In the genomic region with DNA sequence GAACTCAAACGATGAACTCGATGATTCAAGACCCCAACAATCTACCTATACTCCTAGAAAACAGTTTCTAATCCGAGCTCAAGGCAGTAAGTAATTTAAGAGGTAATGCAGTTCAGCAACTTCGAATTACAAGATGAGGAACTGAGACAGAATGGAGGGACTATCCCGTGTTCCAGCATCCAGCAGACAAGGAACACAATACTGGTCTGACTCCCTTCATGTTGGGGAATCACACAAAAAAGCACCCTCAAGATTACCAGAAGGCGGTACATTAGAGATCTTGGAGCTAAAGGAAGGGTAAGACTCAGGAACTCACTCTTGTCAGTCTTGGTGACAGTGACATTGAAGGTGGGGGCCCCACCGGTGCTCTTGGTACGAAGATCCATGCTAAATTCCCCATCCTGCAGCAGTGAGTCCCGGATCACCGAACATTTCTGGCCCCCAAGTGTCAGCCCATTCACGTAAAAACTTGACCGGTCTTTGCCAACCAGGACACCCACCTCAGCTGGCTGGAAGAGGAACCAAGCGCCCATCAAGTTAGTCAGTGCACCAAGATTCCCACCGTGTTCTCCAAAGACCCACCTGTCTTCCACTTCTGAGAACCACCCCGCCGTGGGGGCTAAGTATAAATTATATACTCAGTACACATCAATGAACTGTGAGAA, we compare ENCODE assay signal across 8 cellular contexts. TPM values are rescaled to one million over a fixed set of nuclear protein-coding genes. Genes with fewer than 3 reads are reported as not detected.
A peak's percentile ranks its signal among the peaks of the same experiment; 100 is the strongest.
DNase-seq lines count a peak whose midpoint lies in the region; ATAC-seq, FAIRE-seq and TF ChIP-seq lines count a peak whose summit lies in the region.

No MANE protein-coding gene starts in this region.

- peaks cover 57% of the 10 kb centered on the region for H3K36me3 Mint-ChIP-seq in T-helper 1 cell treated with Interleukin-12 subunit alpha and Interleukin-12 subunit beta and Interleukin-4 antibody, amounts not matched to agents 30 μg/mL and 1 μg/mL, for 36 hours (ENCODE audit: low read depth)
- H3K36me3 Mint-ChIP-seq in activated T-helper 1 cell treated with anti-CD3 and anti-CD28 coated beads, Interleukin-12 subunit alpha, Interleukin-12 subunit beta, Interleukin-2, Interleukin-4 antibody, amounts not matched to agents 30 ng/mL and 10 ng/mL and 1 ng/mL, durations not matched to agents 14 hours and 24 hours and 36 hours (ENCODE audit: low read depth) = peaks cover 53% of the 10 kb centered on the region

- intact Hi-C loops in activated T-helper 1 cell treated with anti-CD3 and anti-CD28 coated beads, Interleukin-12 subunit alpha, Interleukin-12 subunit beta, Interleukin-2, Interleukin-4 antibody, amounts not matched to agents 30 ng/mL and 10 ng/mL and 1 ng/mL, durations not matched to agents 14 hours and 24 hours and 36 hours (cut with micrococcal nuclease) = loop anchor here (5.0 kb wide), 2 partner anchors 114 to 471 kb away; partner anchors contain the start of genes MINK1 and NUP88

- no peak for FAIRE-seq in D721Med (lab: Jason Lieb, UNC)

- H3K4me3 ChIP-seq in iPS-11a (ENCODE audit: low read depth, low read length) = peak overlapping the region; percentile 98

- no peak for TF ChIP-seq CTCF in D721Med (IDR thresholded peaks at IDR 0.05; ENCODE audit: insufficient read depth, missing control alignments)

- H3K27me3 Mint-ChIP-seq in T-helper 1 cell treated with Interleukin-12 subunit alpha and Interleukin-12 subunit beta and Interleukin-4 antibody, amounts not matched to agents 30 μg/mL and 1 μg/mL, for 36 hours (ENCODE audit: low read depth) = no peaks in the 10 kb centered on the region
- H3K27me3 Mint-ChIP-seq in activated T-helper 1 cell treated with anti-CD3 and anti-CD28 coated beads, Interleukin-12 subunit alpha, Interleukin-12 subunit beta, Interleukin-2, Interleukin-4 antibody, amounts not matched to agents 30 ng/mL and 10 ng/mL and 1 ng/mL, durations not matched to agents 14 hours and 24 hours and 36 hours (ENCODE audit: insufficient read depth) = peaks cover 2% of the 10 kb centered on the region
- no peaks in the 10 kb centered on the region for H3K27me3 Mint-ChIP-seq in stimulated activated naive CD8-positive, alpha-beta T cell treated with anti-CD3 and anti-CD28 coated beads, Interleukin-15, amount 100 ng/mL, for 72 hours

- no peaks in the 10 kb centered on the region for H3K9me3 Mint-ChIP-seq in T-helper 1 cell treated with Interleukin-12 subunit alpha and Interleukin-12 subunit beta and Interleukin-4 antibody, amounts not matched to agents 30 μg/mL and 1 μg/mL, for 36 hours
- H3K9me3 Mint-ChIP-seq in activated T-helper 1 cell treated with anti-CD3 and anti-CD28 coated beads, Interleukin-12 subunit alpha, Interleukin-12 subunit beta, Interleukin-2, Interleukin-4 antibody, amounts not matched to agents 30 ng/mL and 10 ng/mL and 1 ng/mL, durations not matched to agents 14 hours and 24 hours and 36 hours = no peaks in the 10 kb centered on the region
- no peaks in the 10 kb centered on the region for H3K9me3 Mint-ChIP-seq in stimulated activated naive CD8-positive, alpha-beta T cell treated with anti-CD3 and anti-CD28 coated beads, Interleukin-15, amount 100 ng/mL, for 72 hours

- H3K4me1 Mint-ChIP-seq in T-helper 1 cell treated with Interleukin-12 subunit alpha and Interleukin-12 subunit beta and Interleukin-4 antibody, amounts not matched to agents 30 μg/mL and 1 μg/mL, for 36 hours (ENCODE audit: low read depth) = peaks cover 45% of the 10 kb centered on the region
- peaks cover 70% of the 10 kb centered on the region for H3K4me1 Mint-ChIP-seq in activated T-helper 1 cell treated with anti-CD3 and anti-CD28 coated beads, Interleukin-12 subunit alpha, Interleukin-12 subunit beta, Interleukin-2, Interleukin-4 antibody, amounts not matched to agents 30 ng/mL and 10 ng/mL and 1 ng/mL, durations not matched to agents 14 hours and 24 hours and 36 hours (ENCODE audit: low read depth)
- peaks cover 60% of the 10 kb centered on the region for H3K4me1 Mint-ChIP-seq in stimulated activated naive CD8-positive, alpha-beta T cell treated with anti-CD3 and anti-CD28 coated beads, Interleukin-15, amount 100 ng/mL, for 72 hours

- no peak for ATAC-seq in stimulated activated naive CD8-positive, alpha-beta T cell treated with anti-CD3 and anti-CD28 coated beads, Interleukin-15, amount 100 ng/mL, for 72 hours

- DNase-seq in T-helper 1 cell (no peak), D721Med (ENCODE audit: insufficient read length, low spot score) (no peak), NCI-H345 (lab: John Stamatoyannopoulos, UW) (no peak), HT-29 (ENCODE audit: low spot score) (no peak)
- DNase-seq in activated T-helper 1 cell treated with anti-CD3 and anti-CD28 coated beads, Interleukin-12 subunit alpha, Interleukin-12 subunit beta, Interleukin-2, Interleukin-4 antibody, amounts not matched to agents 30 ng/mL and 10 ng/mL and 1 ng/mL, durations not matched to agents 14 hours and 24 hours and 36 hours (ENCODE audit: low spot score) = no peak
- no peak for DNase-seq in stimulated activated naive CD8-positive, alpha-beta T cell treated with anti-CD3 and anti-CD28 coated beads, Interleukin-15, amount 100 ng/mL, for 72 hours

- peak overlapping the region; percentile 85 for H3K27ac Mint-ChIP-seq in T-helper 1 cell treated with Interleukin-12 subunit alpha and Interleukin-12 subunit beta and Interleukin-4 antibody, amounts not matched to agents 30 μg/mL and 1 μg/mL, for 36 hours
- H3K27ac Mint-ChIP-seq in activated T-helper 1 cell treated with anti-CD3 and anti-CD28 coated beads, Interleukin-12 subunit alpha, Interleukin-12 subunit beta, Interleukin-2, Interleukin-4 antibody, amounts not matched to agents 30 ng/mL and 10 ng/mL and 1 ng/mL, durations not matched to agents 14 hours and 24 hours and 36 hours = peak overlapping the region; percentile 94
- peak overlapping the region; percentile 93 to 98 for H3K27ac Mint-ChIP-seq in stimulated activated naive CD8-positive, alpha-beta T cell treated with anti-CD3 and anti-CD28 coated beads, Interleukin-15, amount 100 ng/mL, for 72 hours

- peak overlapping the region; percentile 90 for H3K4me3 Mint-ChIP-seq in T-helper 1 cell treated with Interleukin-12 subunit alpha and Interleukin-12 subunit beta and Interleukin-4 antibody, amounts not matched to agents 30 μg/mL and 1 μg/mL, for 36 hours
- H3K4me3 Mint-ChIP-seq in activated T-helper 1 cell treated with anti-CD3 and anti-CD28 coated beads, Interleukin-12 subunit alpha, Interleukin-12 subunit beta, Interleukin-2, Interleukin-4 antibody, amounts not matched to agents 30 ng/mL and 10 ng/mL and 1 ng/mL, durations not matched to agents 14 hours and 24 hours and 36 hours = peak overlapping the region; percentile 100
- peak overlapping the region; percentile 93 to 94 for H3K4me3 Mint-ChIP-seq in stimulated activated naive CD8-positive, alpha-beta T cell treated with anti-CD3 and anti-CD28 coated beads, Interleukin-15, amount 100 ng/mL, for 72 hours

RNA-seq across cellular contexts. Expression of gene PFN1, which starts 1.9 kb away (rescaled TPM):
- total RNA-seq in activated T-helper 1 cell treated with anti-CD3 and anti-CD28 coated beads, Interleukin-12 subunit alpha, Interleukin-12 subunit beta, Interleukin-2, Interleukin-4 antibody, amounts not matched to agents 30 ng/mL and 10 ng/mL and 1 ng/mL, durations not matched to agents 14 hours and 24 hours and 36 hours = 1,423 and 1,429 TPM in 2 replicates
- 2,317 and 2,656 TPM in 2 replicates for total RNA-seq in HT-29 (2014; rRNA removed; shearing (Covaris generic))

RNA-seq across cellular contexts. Expression of gene ENO3, which starts 4.5 kb away (rescaled TPM):
- total RNA-seq in activated T-helper 1 cell treated with anti-CD3 and anti-CD28 coated beads, Interleukin-12 subunit alpha, Interleukin-12 subunit beta, Interleukin-2, Interleukin-4 antibody, amounts not matched to agents 30 ng/mL and 10 ng/mL and 1 ng/mL, durations not matched to agents 14 hours and 24 hours and 36 hours = 42.5 and 44.5 TPM in 2 replicates
- total RNA-seq in HT-29 (2014; rRNA removed; shearing (Covaris generic)) = 2.8 and 4.7 TPM in 2 replicates

RNA-seq across cellular contexts. Expression of gene RNF167, which starts 6.4 kb away (rescaled TPM):
- total RNA-seq in activated T-helper 1 cell treated with anti-CD3 and anti-CD28 coated beads, Interleukin-12 subunit alpha, Interleukin-12 subunit beta, Interleukin-2, Interleukin-4 antibody, amounts not matched to agents 30 ng/mL and 10 ng/mL and 1 ng/mL, durations not matched to agents 14 hours and 24 hours and 36 hours = 138 and 140 TPM in 2 replicates
- total RNA-seq in HT-29 (2014; rRNA removed; shearing (Covaris generic)) = 51.1 and 62.9 TPM in 2 replicates

RNA-seq across cellular contexts. Expression of gene SLC25A11, which starts 6.6 kb away (rescaled TPM):
- total RNA-seq in activated T-helper 1 cell treated with anti-CD3 and anti-CD28 coated beads, Interleukin-12 subunit alpha, Interleukin-12 subunit beta, Interleukin-2, Interleukin-4 antibody, amounts not matched to agents 30 ng/mL and 10 ng/mL and 1 ng/mL, durations not matched to agents 14 hours and 24 hours and 36 hours = 111 and 116 TPM in 2 replicates
- total RNA-seq in HT-29 (2014; rRNA removed; shearing (Covaris generic)) = 58.8 and 83.6 TPM in 2 replicates

RNA-seq across cellular contexts. Expression of gene GP1BA, which starts 14.4 kb away (rescaled TPM):
- total RNA-seq in activated T-helper 1 cell treated with anti-CD3 and anti-CD28 coated beads, Interleukin-12 subunit alpha, Interleukin-12 subunit beta, Interleukin-2, Interleukin-4 antibody, amounts not matched to agents 30 ng/mL and 10 ng/mL and 1 ng/mL, durations not matched to agents 14 hours and 24 hours and 36 hours = not detected in 2 replicates
- not detected in 2 replicates for total RNA-seq in HT-29 (2014; rRNA removed; shearing (Covaris generic))
